In the genomic region with DNA sequence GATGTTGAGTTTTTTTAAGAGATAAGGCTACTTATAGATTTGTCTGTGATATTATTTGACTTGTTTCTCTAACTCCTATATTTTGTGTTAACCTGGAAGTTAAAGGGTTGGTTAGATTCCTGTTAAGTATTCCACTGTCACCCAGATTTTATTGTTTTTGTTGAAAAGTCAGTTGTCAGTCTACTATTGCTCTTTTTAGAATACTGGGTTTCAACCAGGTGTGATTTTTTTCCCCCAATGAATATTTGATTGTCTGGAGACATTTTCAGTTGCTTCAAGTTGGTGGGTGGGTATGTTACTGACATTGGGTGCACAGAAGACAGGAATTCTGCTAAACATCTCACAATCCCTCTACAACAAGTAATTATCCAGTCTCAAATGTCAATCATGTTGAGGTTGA, we compare ENCODE assay signal across 32 cellular contexts. TPM values are rescaled to one million over a fixed set of nuclear protein-coding genes. Genes with fewer than 3 reads are reported as not detected.
"Had no signal": no experiment of that assay in that cellular context is flagged by ENCODE, and none has a peak within 500 bp of the region (broad histone marks: within the 10 kb centered on the region; RNA-seq: fewer than 3 reads in every experiment).

No MANE protein-coding gene starts in this region.

- H3K9me3 ChIP-seq: colonic mucosa, gastrocnemius medialis, mucosa of descending colon had no signal

- H3K27ac Mint-ChIP-seq: dendritic cell treated with granulocyte-macrophage colony-stimulating factor and Interleukin-4, amounts not matched to agents 40 ng/mL and 50 ng/mL, for 4 days; effector memory CD8-positive, alpha-beta T cell; endodermal cell; mesothelial cell of epicardium had no signal

- ATAC-seq: effector memory CD8-positive, alpha-beta T cell; esophagus mucosa; gastrocnemius medialis; heart right ventricle; left cardiac atrium; left lung; left ventricle myocardium superior; lower lobe of right lung; mucosa of descending colon had no signal

- H3K27me3 Mint-ChIP-seq: dendritic cell treated with granulocyte-macrophage colony-stimulating factor and Interleukin-4, amounts not matched to agents 40 ng/mL and 50 ng/mL, for 4 days; effector memory CD8-positive, alpha-beta T cell; naive B cell had no signal

- H3K4me3 ChIP-seq: colonic mucosa, esophagus squamous epithelium, gastrocnemius medialis, heart right ventricle, left lung, lower lobe of right lung, mucosa of descending colon had no signal

- H3K4me3 Mint-ChIP-seq: dendritic cell treated with granulocyte-macrophage colony-stimulating factor and Interleukin-4, amounts not matched to agents 40 ng/mL and 50 ng/mL, for 4 days; effector memory CD8-positive, alpha-beta T cell; endodermal cell; mesothelial cell of epicardium; naive B cell had no signal

- H3K4me1 ChIP-seq: colonic mucosa, esophagus squamous epithelium, gastrocnemius medialis, heart right ventricle, left lung, lower lobe of right lung had no signal

- DNase-seq: colonic mucosa; cortex of kidney; effector CD8-positive, alpha-beta T cell; effector memory CD8-positive, alpha-beta T cell; endodermal cell; erythroblast; esophagus squamous epithelium; foreskin fibroblast; foreskin melanocyte; gastrocnemius medialis; glutamatergic neuron; head of caudate nucleus; heart right ventricle; hippocampal formation; left cardiac atrium; left lung; left ventricle myocardium superior; lower lobe of right lung; mesenchymal stem cell; mucosa of descending colon; naive B cell had no signal

- H3K27ac ChIP-seq: colonic mucosa, epithelial cell of prostate, esophagus squamous epithelium, gastrocnemius medialis, heart right ventricle, left lung, lower lobe of right lung had no signal

- H3K36me3 Mint-ChIP-seq: naive B cell had no signal

- H3K27me3 ChIP-seq: colonic mucosa, esophagus squamous epithelium, gastrocnemius medialis, heart right ventricle, left lung had no signal

- H3K36me3 ChIP-seq: colonic mucosa, esophagus squamous epithelium, gastrocnemius medialis, heart right ventricle, left lung, lower lobe of right lung had no signal

- H3K4me1 Mint-ChIP-seq: mesothelial cell of epicardium, naive B cell had no signal

RNA-seq across cellular contexts. Expression of gene GPR149, which starts 43.8 kb away (rescaled TPM):
- total RNA-seq: colonic mucosa, dermis microvascular lymphatic vessel endothelial cell, endodermal cell, esophagus mucosa, esophagus squamous epithelium, gastrocnemius medialis, glomerular endothelial cell, heart right ventricle, kidney epithelial cell, left cardiac atrium, left lung, left ventricle myocardium superior, lower lobe of right lung, lung microvascular endothelial cell, mesenteric fat pad, mesothelial cell of epicardium, mucosa of descending colon, myocyte had no signal
- polyA plus RNA-seq: heart right ventricle, keratinocyte had no signal
